Comparison of ENCODE assay signal across 29 cellular contexts in the genomic region with DNA sequence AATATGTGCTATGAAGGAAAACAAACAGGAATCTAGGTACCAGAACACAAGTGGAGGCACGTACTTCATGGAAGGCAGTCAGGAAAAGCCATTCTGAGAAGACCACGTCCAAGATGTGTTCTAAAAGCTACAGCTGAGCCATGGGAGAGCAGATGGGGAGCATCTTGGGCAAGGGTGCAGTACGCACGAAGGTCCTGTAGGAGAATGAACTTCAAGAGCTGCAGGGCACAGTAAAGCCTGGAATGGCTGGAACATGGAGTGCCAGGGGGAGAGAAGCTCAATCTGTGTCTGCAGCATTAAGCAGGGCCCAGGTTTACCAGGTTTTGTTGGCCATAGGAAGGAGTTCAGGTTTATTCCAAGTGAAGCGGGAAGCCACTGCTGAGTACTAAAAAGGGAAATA.
DNase-seq lines count a peak whose midpoint lies in the region; ATAC-seq and TF ChIP-seq lines count a peak whose summit lies in the region.
"Had no signal": no experiment of that assay in that cellular context is flagged by ENCODE, and none has a peak within 500 bp of the region (broad histone marks: within the 10 kb centered on the region; RNA-seq: fewer than 3 reads in every experiment).

No MANE protein-coding gene starts in this region.

- H3K4me3 ChIP-seq in NB4 (ENCODE audit: low read depth, low read length): no peak overlapping the region
- no peak overlapping the region for H3K4me3 ChIP-seq in cardiac fibroblast (replicated peaks in 1 of 2; ENCODE audit: low read depth in 2 of 2, low read length in 2 of 2)
- H3K4me3 ChIP-seq: body of pancreas, esophagus muscularis mucosa, lung had no signal

- no peak for TF ChIP-seq POLR2A in NB4 (IDR thresholded peaks at IDR 0.05; ENCODE audit: extremely low read depth, insufficient read length)

- DNase-seq in SIG-M5 treated with dmso at 0.1 percent for 504 hours (lab: John Stamatoyannopoulos, UW; ENCODE audit: unreplicated experiment): peak; percentile 28
- no peak for DNase-seq in SIG-M5 (lab: John Stamatoyannopoulos, UW)
- no peak for DNase-seq in NB4 (ENCODE audit: low read depth)
- DNase-seq in cardiac fibroblast (ENCODE audit: low read depth in 2 of 2): no peak
- no peak for DNase-seq in NCI-H226
- DNase-seq: activated CD4-positive, alpha-beta T cell treated with anti-CD3 and anti-CD28 coated beads for 48 hours; activated naive CD4-positive, alpha-beta T cell treated with anti-CD3 and anti-CD28 coated beads, Interleukin-2, amount 10 ng/mL, durations not matched to agents 7 days and 5 days; AML-193; body of pancreas; CD8-positive, alpha-beta memory T cell; cerebellar nuclear complex; KBM-7; kidney glomerular epithelial cell; NCI-H1417; NCI-H2029 treated with DMSO at 0.1 percent for 48 hours; NCI-H2227 treated with DMSO at 0.1 percent for 48 hours; NCI-H526 treated with DMSO at 0.1 percent for 48 hours; SHP77; substantia nigra; T-helper 9 cell had no signal

- no peak for ATAC-seq in GM21447 (IDR thresholded peaks at IDR 0.05; ENCODE audit: unreplicated experiment)
- ATAC-seq in GM21786 (IDR thresholded peaks at IDR 0.05; ENCODE audit: unreplicated experiment): no peak
- ATAC-seq in HG02981 (IDR thresholded peaks at IDR 0.05; ENCODE audit: unreplicated experiment): no peak
- ATAC-seq: activated T-helper 17 cell treated with anti-CD3 and anti-CD28 coated beads, Interleukin-2, amount 50 U/mL, for 72 hours; body of pancreas; natural killer cell treated with Interleukin-12 subunit alpha and Interleukin-12 subunit beta and Interleukin-15 and Interleukin-18, amount 100 ng/mL, for 72 hours; Panc1; stimulated activated memory B cell treated with anti-CD40 and anti-IgM and Interleukin-4, amounts not matched to agents 10 μg/mL and 1 μg/mL and 100 μg/mL, for 72 hours had no signal

- peak; percentile 11 for TF ChIP-seq CTCF in NB4 (IDR thresholded peaks at IDR 0.05; ENCODE audit: low read depth, low read length)
- TF ChIP-seq CTCF in cardiac fibroblast (IDR thresholded peaks at IDR 0.05; ENCODE audit: low read depth, low read length): peak; percentile 3
